In genomic region chr6:32086661-32087573, GRCh38 we compare ENCODE assay signal across 8 cellular contexts. TPM values are rescaled to one million over a fixed set of nuclear protein-coding genes. Genes with fewer than 3 reads are reported as not detected.
A peak's percentile ranks its signal among the peaks of the same experiment; 100 is the strongest.
DNase-seq lines count a peak whose midpoint lies in the region; ATAC-seq, FAIRE-seq and TF ChIP-seq lines count a peak whose summit lies in the region.

No MANE protein-coding gene starts in this region.

- H3K27ac ChIP-seq in lung (ENCODE audit: low read depth in 1 of 2, low read length in 1 of 2) (peak overlapping the region in 1 of 2 donors; percentile 76), kidney (ENCODE audit: low read depth in 2 of 2, low read length in 2 of 2) (peak overlapping the region in 1 of 2 donors; percentile 32)

- H3K4me3 ChIP-seq in astrocyte of the cerebellum (ENCODE audit: low read depth, low read length) = no peak overlapping the region
- no peak overlapping the region for H3K4me3 ChIP-seq in lung
- H3K4me3 ChIP-seq in kidney (ENCODE audit: low read length in 2 of 2) = no peak overlapping the region
- no peak overlapping the region for H3K4me3 ChIP-seq in HAP-1

- intact Hi-C loops in kidney (cut with DNase I) = no loop called here

- TF ChIP-seq CTCF in astrocyte of the cerebellum (IDR thresholded peaks at IDR 0.05; ENCODE audit: low read depth, low read length, missing control alignments) = no peak
- no peak for TF ChIP-seq CTCF in lung (IDR thresholded peaks at IDR 0.05; ENCODE audit: control extremely low read depth, extremely low read depth)
- no peak for TF ChIP-seq CTCF in kidney (IDR thresholded peaks at IDR 0.05; ENCODE audit: borderline replicate concordance, extremely low read depth, insufficient read depth)

- H3K9ac ChIP-seq in kidney (ENCODE audit: low read length in 2 of 2) = no peak overlapping the region

- in situ Hi-C loops in astrocyte of the cerebellum (cut with HindIII; ENCODE audit: low sequenced_read_pairs) = no loop called here
- in situ Hi-C loops in HAP-1 (cut with MboI; ENCODE audit: low sequenced_read_pairs) = loop anchor here (10.0 kb wide), 1 partner anchor 708 kb away; no protein-coding TSS in a partner anchor

- H3K27me3 ChIP-seq in lung (ENCODE audit: control insufficient read depth, insufficient read depth) (no peaks in the 10 kb centered on the region), HAP-1 (ENCODE audit: low read depth) (0 out of 2 replicates have a peak, but pooled peaks cover under 1% of the 10 kb centered on the region)

- DNase-seq in EL (peak; percentile 86), HS-5 (ENCODE audit: low read depth) (peak; percentile 67), astrocyte of the cerebellum (ENCODE audit: low read depth) (peak; percentile 67), lung (ENCODE audit: low spot score) (no peak), kidney (no peak), nucleus accumbens (lab: John Stamatoyannopoulos, UW) (no peak), NCI-H2196 (lab: John Stamatoyannopoulos, UW; ENCODE audit: unreplicated experiment) (no peak), HAP-1 (ENCODE audit: low spot score in 2 of 2) (no peak)

- H3K9me3 ChIP-seq in lung (ENCODE audit: control insufficient read depth in 2 of 2, insufficient read depth in 1 of 2, low read length in 1 of 2) (no peaks in the 10 kb centered on the region), kidney (ENCODE audit: control insufficient read depth in 1 of 2, low read length in 2 of 2) (no peaks in the 10 kb centered on the region), HAP-1 (no peaks in the 10 kb centered on the region)

- no peak for FAIRE-seq in kidney (lab: Jason Lieb, UNC)

- WGBS in lung, 2 donors = 26 to 31% methylated on average over 40 to 45 of the region's 45 CpGs

- peak; percentile 29 for ATAC-seq in lung (ENCODE audit: insufficient read depth, low FRiP score)

- peaks cover 0 to 4% of the 10 kb centered on the region in 2 donors for H3K4me1 ChIP-seq in lung (ENCODE audit: control insufficient read depth in 2 of 2, insufficient read depth in 2 of 2, low read length in 2 of 2)
- peaks cover 0 to 4% of the 10 kb centered on the region in 2 donors for H3K4me1 ChIP-seq in kidney (ENCODE audit: control insufficient read depth in 1 of 2, insufficient read depth in 1 of 2, low read depth in 1 of 2, low read length in 2 of 2)
- no peaks in the 10 kb centered on the region for H3K4me1 ChIP-seq in HAP-1

- H3K36me3 ChIP-seq in lung (ENCODE audit: control insufficient read depth in 2 of 2, insufficient read depth in 2 of 2, low read length in 2 of 2) (peaks cover 0 to 7% of the 10 kb centered on the region in 2 donors), kidney (ENCODE audit: control insufficient read depth in 1 of 2, insufficient read depth in 2 of 2, low read length in 2 of 2) (no peaks in the 10 kb centered on the region), HAP-1 (replicated peaks) (no peaks in the 10 kb centered on the region)

RNA-seq across cellular contexts. Expression of gene TNXB, which starts 22.2 kb away (rescaled TPM):
- 100 to 1,000 TPM in 1 of 2 donors, 10 to 100 TPM in 1; 56.9 to 117 TPM for total RNA-seq in lung
- 10 to 100 TPM; 21.3 to 99.8 TPM for polyA plus RNA-seq in lung
- 88.2 TPM for total RNA-seq in kidney
- 13.3 TPM for polyA plus RNA-seq in kidney (ENCODE audit: insufficient read depth, low read depth, low replicate concordance)

RNA-seq across cellular contexts. Expression of gene ATF6B, which starts 41.1 kb away (rescaled TPM):
- total RNA-seq in lung = 100 to 1,000 TPM in 1 of 2 donors, 10 to 100 TPM in 1; 50.3 to 101 TPM
- polyA plus RNA-seq in lung = 10 to 100 TPM; 50.1 to 74.5 TPM
- total RNA-seq in kidney = 104 TPM
- 40.3 TPM for polyA plus RNA-seq in kidney (ENCODE audit: insufficient read depth, low read depth, low replicate concordance)

RNA-seq across cellular contexts. Expression of gene FKBPL, which starts 43.2 kb away (rescaled TPM):
- total RNA-seq in lung = 1 to 10 TPM; 2.5 to 4.2 TPM
- 1 to 10 TPM; 5.1 to 7.3 TPM for polyA plus RNA-seq in lung
- total RNA-seq in kidney = 4.8 TPM
- 5.7 TPM for polyA plus RNA-seq in kidney (ENCODE audit: insufficient read depth, low read depth, low replicate concordance)

RNA-seq across cellular contexts. Expression of gene CYP21A2, which starts 48.7 kb away (rescaled TPM):
- total RNA-seq in lung (1 to 10 TPM in 1 of 2 donors, under 1 TPM in 1; 0.43 to 1.5 TPM), kidney (3.2 TPM)
- polyA plus RNA-seq in lung (1 to 10 TPM in 1 of 2 donors, under 1 TPM in 1; 0.48 to 1.9 TPM), kidney (ENCODE audit: insufficient read depth, low read depth, low replicate concordance) (8.2 TPM)

Comparison
In these comparisons a context has a peak if more than half of its experiments do, and no peak if none do; other contexts are left out.
1. DNase-seq: peak in EL (single experiment), HS-5 (single experiment) and astrocyte of the cerebellum (single experiment); none in lung (single experiment), kidney (single experiment), nucleus accumbens (0 of 56), NCI-H2196 (single experiment) and HAP-1 (0 of 2).